Comparison of ENCODE assay signal across 6 cellular contexts in genomic region chr3:50627407-50628051, GRCh38. TPM values are rescaled to one million over a fixed set of nuclear protein-coding genes. Genes with fewer than 3 reads are reported as not detected.
A peak's percentile ranks its signal among the peaks of the same experiment; 100 is the strongest.
DNase-seq lines count a peak whose midpoint lies in the region; ATAC-seq and TF ChIP-seq lines count a peak whose summit lies in the region.

No MANE protein-coding gene starts in this region.

- CTCF ChIA-PET in CD4-positive, alpha-beta memory T cell (lab: Charles Lee; ENCODE audit: partially characterized antibody) = interaction anchor here (1.3 to 18.9 kb wide), 4 partner anchors 10 to 344 kb away, joined by 3 to 375 read pairs (median 8); no protein-coding TSS in a partner anchor

- H3K27ac Mint-ChIP-seq in CD4-positive, alpha-beta memory T cell = peak overlapping the region in 6 of 7 donors; percentile 8 to 88 (median 72)

- H3K4me3 ChIP-seq in CD4-positive, alpha-beta memory T cell (ENCODE audit: low read length in 2 of 2) = no peak overlapping the region
- H3K4me3 ChIP-seq in MG63 (no peak overlapping the region), gastrocnemius medialis (peak overlapping the region in 2 of 4 donors; percentile 12 to 22)

- H3K36me3 Mint-ChIP-seq in CD4-positive, alpha-beta memory T cell = peaks cover 0 to 40% of the 10 kb centered on the region in 2 donors

- DNase-seq in CD4-positive, alpha-beta memory T cell = no peak
- DNase-seq in MG63 = peak; percentile 93
- peak; percentile 66 for DNase-seq in ecto neural progenitor cell (ENCODE audit: low spot score)
- peak; percentile 96 to 99 for DNase-seq in gastrocnemius medialis
- DNase-seq in middle frontal gyrus (ENCODE audit: extremely low spot score, low spot score) = no peak

- in situ Hi-C loops in gastrocnemius medialis (cut with MboI; ENCODE audit: low sequenced_read_pairs in 4 of 4) = loop anchor here in 1 of 4 donors (10.0 kb wide), 1 partner anchor 747 kb away; no protein-coding TSS in a partner anchor

- ATAC-seq in gastrocnemius medialis = peak; percentile 66 to 76
- no peak for ATAC-seq in HG02571 (IDR thresholded peaks at IDR 0.05; ENCODE audit: unreplicated experiment)

- peak overlapping the region in 3 of 8 donors; percentile 25 to 44 (median 29) for H3K4me3 Mint-ChIP-seq in CD4-positive, alpha-beta memory T cell

- H3K36me3 ChIP-seq in CD4-positive, alpha-beta memory T cell (ENCODE audit: insufficient read depth, low read length) = peaks cover 5% of the 10 kb centered on the region
- H3K36me3 ChIP-seq in MG63 = no peaks in the 10 kb centered on the region; the same call in none of the 2 replicates
- H3K36me3 ChIP-seq in gastrocnemius medialis = no peaks in the 10 kb centered on the region

- H3K27me3 ChIP-seq in CD4-positive, alpha-beta memory T cell (ENCODE audit: insufficient read depth, low read length) = no peaks in the 10 kb centered on the region
- H3K27me3 ChIP-seq in MG63 (no peaks in the 10 kb centered on the region), gastrocnemius medialis (no peaks in the 10 kb centered on the region)

- no peaks in the 10 kb centered on the region for H3K27me3 Mint-ChIP-seq in CD4-positive, alpha-beta memory T cell

- no peaks in the 10 kb centered on the region for H3K9me3 Mint-ChIP-seq in CD4-positive, alpha-beta memory T cell

- peak; percentile 54 to 64 (median 63) for TF ChIP-seq CTCF in gastrocnemius medialis (IDR thresholded peaks at IDR 0.05 in 4 of 5, conservative IDR thresholded peaks at IDR 0.05 in 1 of 5)

- POLR2A ChIA-PET in CD4-positive, alpha-beta memory T cell (lab: Charles Lee; ENCODE audit: partially characterized antibody) = interaction anchor here (1.0 to 2.2 kb wide), 2 partner anchors 11 to 58 kb away, joined by 5 to 15 read pairs; partner anchors contain the start of genes HEMK1 and MAPKAPK3

- peaks cover 100% of the 10 kb centered on the region for H3K4me1 ChIP-seq in CD4-positive, alpha-beta memory T cell (ENCODE audit: insufficient read depth, low read length)
- H3K4me1 ChIP-seq in gastrocnemius medialis = peaks cover 63 to 96% of the 10 kb centered on the region in 2 donors

- no peaks in the 10 kb centered on the region for H3K9me3 ChIP-seq in CD4-positive, alpha-beta memory T cell (ENCODE audit: control insufficient read depth in 1 of 2, low read length in 2 of 2)
- no peaks in the 10 kb centered on the region for H3K9me3 ChIP-seq in MG63
- no peaks in the 10 kb centered on the region for H3K9me3 ChIP-seq in gastrocnemius medialis

- H3K4me1 Mint-ChIP-seq in CD4-positive, alpha-beta memory T cell = peaks cover 74 to 100% (median 88%) of the 10 kb centered on the region in 4 donors

- peak; percentile 54 to 74 for TF ChIP-seq POLR2A in gastrocnemius medialis (IDR thresholded peaks at IDR 0.05)

- intact Hi-C loops in CD4-positive, alpha-beta memory T cell (cut with micrococcal nuclease) = no loop called here
- intact Hi-C loops in gastrocnemius medialis (cut with DNase I; ENCODE audit: low total_unique reads) = loop anchor here (1.0 kb wide), 2 partner anchors 25 to 43 kb away; no protein-coding TSS in a partner anchor

- H3K27ac ChIP-seq in CD4-positive, alpha-beta memory T cell (ENCODE audit: low read depth, low read length) = no peak overlapping the region
- H3K27ac ChIP-seq in gastrocnemius medialis = peak overlapping the region; percentile 96 to 98 (median 98)

RNA-seq across cellular contexts. Expression of gene MAPKAPK3, which starts 10.6 kb away (rescaled TPM):
- 10 to 100 TPM; 36.4 to 40.1 TPM for total RNA-seq in CD4-positive, alpha-beta memory T cell
- 10 to 100 TPM; 71.2 to 93.2 TPM for polyA plus RNA-seq in CD4-positive, alpha-beta memory T cell
- 23.7 and 33.4 TPM in 2 replicates for total RNA-seq in MG63 (2014; rRNA removed; shearing (Covaris generic); ENCODE audit: low replicate concordance)
- total RNA-seq in gastrocnemius medialis = 100 to 1,000 TPM; 235 to 466 (median 387) TPM

RNA-seq across cellular contexts. Expression of gene CISH, which starts 16.0 kb away (rescaled TPM):
- 10 to 100 TPM; 14.7 to 15.2 TPM for total RNA-seq in CD4-positive, alpha-beta memory T cell
- 100 to 1,000 TPM in 1 of 2 donors, 10 to 100 TPM in 1; 92.1 to 248 TPM for polyA plus RNA-seq in CD4-positive, alpha-beta memory T cell
- 0.20 TPM in 1 of 2 replicates, not detected in the other for total RNA-seq in MG63 (2014; rRNA removed; shearing (Covaris generic); ENCODE audit: low replicate concordance)
- 10 to 100 TPM in 2 of 4 donors, 1 to 10 TPM in 2; 3.3 to 50.5 (median 20.3) TPM for total RNA-seq in gastrocnemius medialis

RNA-seq across cellular contexts. Expression of gene DOCK3, which starts 47.2 kb away (rescaled TPM):
- total RNA-seq in CD4-positive, alpha-beta memory T cell = 1 to 10 TPM; 2.5 to 2.6 TPM
- under 1 TPM; 0.04 to 0.18 TPM for polyA plus RNA-seq in CD4-positive, alpha-beta memory T cell
- total RNA-seq in MG63 (2014; rRNA removed; shearing (Covaris generic); ENCODE audit: low replicate concordance) = 0.26 TPM in 1 of 2 replicates, not detected in the other
- 1 to 10 TPM in 1 of 4 donors, under 1 TPM in 3; 0.61 to 3.1 (median 0.73) TPM for total RNA-seq in gastrocnemius medialis

RNA-seq across cellular contexts. Expression of gene HEMK1, which starts 58.2 kb away (rescaled TPM):
- 10 to 100 TPM; 55.3 to 56.7 TPM for total RNA-seq in CD4-positive, alpha-beta memory T cell
- 10 to 100 TPM; 21.2 to 36.7 TPM for polyA plus RNA-seq in CD4-positive, alpha-beta memory T cell
- total RNA-seq in MG63 (2014; rRNA removed; shearing (Covaris generic); ENCODE audit: low replicate concordance) = 4.3 and 23.3 TPM in 2 replicates
- total RNA-seq in gastrocnemius medialis = 1 to 10 TPM; 4.5 to 8.1 (median 7.5) TPM

RNA-seq across cellular contexts. Expression of gene C3orf18, which starts 60.0 kb away (rescaled TPM):
- total RNA-seq in CD4-positive, alpha-beta memory T cell = 10 to 100 TPM; 14.3 to 16.2 TPM
- 10 to 100 TPM; 14.2 to 22.3 TPM for polyA plus RNA-seq in CD4-positive, alpha-beta memory T cell
- total RNA-seq in MG63 (2014; rRNA removed; shearing (Covaris generic); ENCODE audit: low replicate concordance) = 5.0 and 20.1 TPM in 2 replicates
- 10 to 100 TPM; 12.6 to 27.4 (median 15.4) TPM for total RNA-seq in gastrocnemius medialis

Comparison
In these comparisons a context has a peak if more than half of its experiments do, and no peak if none do; other contexts are left out.
1. DNase-seq: peak in MG63 (single experiment), ecto neural progenitor cell (single experiment) and gastrocnemius medialis (2 of 2); none in CD4-positive, alpha-beta memory T cell (0 of 5) and middle frontal gyrus (single experiment).